1 cellular context compared by ENCODE assay signal in genomic region chr17:57987582-57988300, GRCh38.
TF ChIP-seq lines count a peak whose summit lies in the region.

Gene VEZF1, minus strand, starts transcription at chr17:57988254. Its CDS starts 143 bp downstream, at chr17:57988111.

TF ChIP-seq in HEK293, 187 proteins besides CTCF, POLR2A, EP300 and RAD21 (continued from another document and continues in another):
- TF ChIP-seq MYNN (tag by site-specific recombination; IDR thresholded peaks at IDR 0.05; ENCODE audit: borderline replicate concordance): 0 out of 2 replicates have a peak, but pooled peaks have one; percentile 16
- TF ChIP-seq ZNF580 (tag by site-specific recombination; IDR thresholded peaks at IDR 0.05): peak; percentile 64
- TF ChIP-seq ZNF280D (tag by site-specific recombination; IDR thresholded peaks at IDR 0.05): no peak
- TF ChIP-seq HIC1 (tag by site-specific recombination; IDR thresholded peaks at IDR 0.05): no peak
- no peak; the same call in none of the 2 replicates for TF ChIP-seq ZNF341 (tag by site-specific recombination; IDR thresholded peaks at IDR 0.05; ENCODE audit: low read depth)
- no peak for TF ChIP-seq ZNF433 (tag by site-specific recombination; IDR thresholded peaks at IDR 0.05; ENCODE audit: low read depth)
- peak; percentile 64; the same call in 1 of the 2 replicates for TF ChIP-seq ZNF629 (tag by site-specific recombination; IDR thresholded peaks at IDR 0.05)
- TF ChIP-seq ZNF157 (tag by site-specific recombination; IDR thresholded peaks at IDR 0.05): no peak
- TF ChIP-seq OSR2 (tag by site-specific recombination; IDR thresholded peaks at IDR 0.05): no peak
- peak; percentile 96 for TF ChIP-seq ZFP37 (tag by site-specific recombination; IDR thresholded peaks at IDR 0.05)
- TF ChIP-seq ZNF10 (tag by site-specific recombination; IDR thresholded peaks at IDR 0.05): peak; percentile 33; the same call in 1 of the 2 replicates
- no peak for TF ChIP-seq ZNF311 (tag by site-specific recombination; IDR thresholded peaks at IDR 0.05; ENCODE audit: borderline replicate concordance)
- peak; percentile 95 for TF ChIP-seq GLIS2 (tag by site-specific recombination; IDR thresholded peaks at IDR 0.05)
- TF ChIP-seq ZNF302 (tag by site-specific recombination; IDR thresholded peaks at IDR 0.05; ENCODE audit: low read depth): no peak
- no peak for TF ChIP-seq ELK4 (IDR thresholded peaks at IDR 0.05; ENCODE audit: borderline replicate concordance, low read depth, low read length)
- TF ChIP-seq ZNF521 (tag by site-specific recombination; IDR thresholded peaks at IDR 0.05): no peak
- no peak for TF ChIP-seq ZNF48 (tag by site-specific recombination; IDR thresholded peaks at IDR 0.05)
- peak; percentile 86 for TF ChIP-seq SP7 (tag by site-specific recombination; IDR thresholded peaks at IDR 0.05)
- no peak for TF ChIP-seq ZNF426 (tag by site-specific recombination; IDR thresholded peaks at IDR 0.05)
- TF ChIP-seq ZNF398 (tag by site-specific recombination; IDR thresholded peaks at IDR 0.05): peak; percentile 98
- peak; percentile 74 for TF ChIP-seq ZNF366 (tag by site-specific recombination; conservative IDR thresholded peaks at IDR 0.05)
- no peak for TF ChIP-seq ZNF529 (tag by site-specific recombination; IDR thresholded peaks at IDR 0.05; ENCODE audit: insufficient replicate concordance)
- TF ChIP-seq ZNF510 (tag by site-specific recombination; IDR thresholded peaks at IDR 0.05; ENCODE audit: insufficient replicate concordance): no peak
- TF ChIP-seq KLF1 (tag by site-specific recombination; IDR thresholded peaks at IDR 0.05): peak; percentile 61
- TF ChIP-seq FEZF1 (tag by site-specific recombination; IDR thresholded peaks at IDR 0.05): no peak
- no peak for TF ChIP-seq ZNF473 (tag by site-specific recombination; IDR thresholded peaks at IDR 0.05)
- TF ChIP-seq ZNF394 (tag by site-specific recombination; IDR thresholded peaks at IDR 0.05; ENCODE audit: borderline replicate concordance): peak; percentile 48; the same call in 1 of the 2 replicates
- peak; percentile 84 for TF ChIP-seq KLF16 (tag by site-specific recombination; IDR thresholded peaks at IDR 0.05)
- no peak for TF ChIP-seq ZNF132 (tag by site-specific recombination; IDR thresholded peaks at IDR 0.05; ENCODE audit: borderline replicate concordance)
- TF ChIP-seq HOXA7 (CRISPR knock-in tag; IDR thresholded peaks at IDR 0.05; ENCODE audit: borderline replicate concordance): no peak
- peak; percentile 97 for TF ChIP-seq ZSCAN4 (tag by site-specific recombination; IDR thresholded peaks at IDR 0.05)
- TF ChIP-seq ZIC2 (tag by site-specific recombination; IDR thresholded peaks at IDR 0.05): peak; percentile 80
- TF ChIP-seq PRDM1 (tag by site-specific recombination; IDR thresholded peaks at IDR 0.05): peak; percentile 92
- TF ChIP-seq SCRT1 (tag by site-specific recombination; IDR thresholded peaks at IDR 0.05; ENCODE audit: borderline replicate concordance): no peak
- no peak for TF ChIP-seq ZNF266 (tag by site-specific recombination; IDR thresholded peaks at IDR 0.05; ENCODE audit: low read depth)
- TF ChIP-seq ZNF174 (tag by site-specific recombination; IDR thresholded peaks at IDR 0.05): no peak
- no peak for TF ChIP-seq ZBTB1 (tag by site-specific recombination; IDR thresholded peaks at IDR 0.05)
- TF ChIP-seq ZNF449 (tag by site-specific recombination; IDR thresholded peaks at IDR 0.05): no peak
- no peak for TF ChIP-seq ZBTB6 (tag by site-specific recombination; IDR thresholded peaks at IDR 0.05)
- TF ChIP-seq ZNF704 (tag by site-specific recombination; IDR thresholded peaks at IDR 0.05): 0 out of 2 replicates have a peak, but pooled peaks have one; percentile 35
- TF ChIP-seq OVOL3 (tag by site-specific recombination; IDR thresholded peaks at IDR 0.05): no peak
- TF ChIP-seq ZXDB (tag by site-specific recombination; IDR thresholded peaks at IDR 0.05): peak; percentile 75; the same call in 1 of the 2 replicates
- no peak for TF ChIP-seq ZNF571 (tag by site-specific recombination; IDR thresholded peaks at IDR 0.05)
- no peak for TF ChIP-seq BCL6B (tag by site-specific recombination; IDR thresholded peaks at IDR 0.05)
- no peak; the same call in 1 of the 2 replicates for TF ChIP-seq ZBTB17 (tag by site-specific recombination; IDR thresholded peaks at IDR 0.05)
- TF ChIP-seq TCF7L2 (IDR thresholded peaks at IDR 0.05; ENCODE audit: borderline replicate concordance, low read depth, low read length): no peak
- peak; percentile 33; the same call in 1 of the 2 replicates for TF ChIP-seq YY1 (tag by site-specific recombination; IDR thresholded peaks at IDR 0.05)
- no peak for TF ChIP-seq ZSCAN16 (tag by site-specific recombination; IDR thresholded peaks at IDR 0.05)
- TF ChIP-seq KLF7 (tag by site-specific recombination; IDR thresholded peaks at IDR 0.05; ENCODE audit: borderline replicate concordance): 0 out of 2 replicates have a peak, but pooled peaks have one; percentile 46
